Comparison of ENCODE assay signal across 15 cellular contexts in genomic region chr11:116891746-116892145, GRCh38. TPM values are rescaled to one million over a fixed set of nuclear protein-coding genes. Genes with fewer than 3 reads are reported as not detected.
"Had no signal": no experiment of that assay in that cellular context is flagged by ENCODE, and none has a peak within 500 bp of the region (broad histone marks: within the 10 kb centered on the region; RNA-seq: fewer than 3 reads in every experiment).

No MANE protein-coding gene starts in this region.

- H3K4me3 Mint-ChIP-seq: activated CD4-positive, alpha-beta T cell treated with anti-CD3 and anti-CD28 coated beads, Interleukin-2, amount 10 ng/mL, durations not matched to agents 24 days and 14 days; activated naive CD8-positive, alpha-beta T cell had no signal

- ATAC-seq: foreskin keratinocyte, left lung had no signal

- H3K27ac Mint-ChIP-seq: activated CD4-positive, alpha-beta T cell treated with anti-CD3 and anti-CD28 coated beads, Interleukin-2, amount 10 ng/mL, durations not matched to agents 24 days and 14 days; activated naive CD8-positive, alpha-beta T cell had no signal

- H3K4me1 ChIP-seq: ascending aorta, foreskin keratinocyte had no signal

- H3K27me3 Mint-ChIP-seq: activated CD4-positive, alpha-beta T cell treated with anti-CD3 and anti-CD28 coated beads, Interleukin-2, amount 10 ng/mL, durations not matched to agents 24 days and 14 days; activated naive CD8-positive, alpha-beta T cell had no signal

- H3K9me3 ChIP-seq: ascending aorta, left lung, sigmoid colon, thoracic aorta had no signal

- H3K4me3 ChIP-seq: ascending aorta, left lung, sigmoid colon, thoracic aorta had no signal

- DNase-seq: activated CD4-positive, alpha-beta T cell treated with anti-CD3 and anti-CD28 coated beads, Interleukin-2, amount 10 ng/mL, durations not matched to agents 24 days and 14 days; activated effector memory CD4-positive, alpha-beta T cell treated with Interleukin-2 at 50 U/mL for 16 hours; foreskin keratinocyte; left lung; mesendoderm; sigmoid colon; stimulated activated CD4-positive, alpha-beta T cell treated with anti-CD3 and anti-CD28 coated beads, Interleukin-2, amount 100 ng/mL, for 24 hours; stimulated activated naive CD4-positive, alpha-beta T cell treated with Interleukin-2 at 50 U/mL for 16 hours had no signal

- H3K27me3 ChIP-seq: ascending aorta, foreskin keratinocyte, left lung, sigmoid colon had no signal

- H3K36me3 ChIP-seq: thoracic aorta had no signal

- H3K9me3 Mint-ChIP-seq: activated CD4-positive, alpha-beta T cell treated with anti-CD3 and anti-CD28 coated beads, Interleukin-2, amount 10 ng/mL, durations not matched to agents 24 days and 14 days had no signal

- H3K27ac ChIP-seq: ascending aorta, foreskin keratinocyte, left lung, sigmoid colon, thoracic aorta, VCaP had no signal

RNA-seq across cellular contexts. Expression of gene APOA1, which starts 54.3 kb away (rescaled TPM):
- total RNA-seq: activated CD4-positive, alpha-beta T cell treated with anti-CD3 and anti-CD28 coated beads, Interleukin-2, amount 10 ng/mL, durations not matched to agents 24 days and 14 days; bronchial epithelial cell; endothelial cell of umbilical vein; foreskin keratinocyte; thoracic aorta had no signal
- polyA plus RNA-seq: endothelial cell of umbilical vein, foreskin keratinocyte, neural cell had no signal
